31 cellular contexts compared by ENCODE assay signal in the genomic region with DNA sequence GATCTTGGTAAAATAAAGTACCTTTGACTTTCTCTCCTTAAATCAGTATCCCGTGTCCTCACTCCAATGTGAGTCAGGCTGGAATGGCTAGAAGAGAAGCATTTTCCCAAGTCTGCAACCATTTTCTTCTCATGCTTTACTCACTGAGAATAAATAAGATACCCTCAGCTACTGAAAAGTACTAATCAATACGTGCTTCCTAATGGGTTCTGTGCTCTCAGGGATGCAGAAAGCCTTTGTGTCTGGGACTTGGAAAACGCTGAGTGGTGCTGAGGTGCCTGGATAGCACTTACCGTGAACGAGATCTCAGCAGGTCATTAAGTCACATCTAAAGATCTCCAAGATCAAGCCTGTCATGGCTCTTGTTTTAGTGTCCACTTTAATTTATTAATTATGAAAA.
"Had no signal": no experiment of that assay in that cellular context is flagged by ENCODE, and none has a peak within 500 bp of the region (broad histone marks: within the 10 kb centered on the region; RNA-seq: fewer than 3 reads in every experiment).

No MANE protein-coding gene starts in this region.

- H3K9me3 ChIP-seq: adrenal gland had no signal

- H3K27ac ChIP-seq: adrenal gland, body of pancreas, brain microvascular endothelial cell, breast epithelium, VCaP had no signal

- H3K4me1 ChIP-seq: adrenal gland, body of pancreas, breast epithelium had no signal

- ATAC-seq: activated CD8-positive, alpha-beta T cell treated with anti-CD3 and anti-CD28 coated beads for 36 hours; activated naive CD4-positive, alpha-beta T cell treated with anti-CD3 and anti-CD28 coated beads, Interleukin-2, amount 50 U/mL, for 72 hours; activated T-cell treated with anti-CD3 and anti-CD28 coated beads, Interleukin-2, amount 50 U/mL, for 4 hours; activated T-cell treated with anti-CD3 and anti-CD28 coated beads, Interleukin-2, amount 50 U/mL, for 72 hours; activated T-helper 17 cell treated with anti-CD3 and anti-CD28 coated beads, Interleukin-2, amount 50 U/mL, for 72 hours; body of pancreas had no signal

- H3K4me3 ChIP-seq: adrenal gland, body of pancreas, breast epithelium had no signal

- DNase-seq: activated B cell treated with CpG ODN at 0.5 μM for 24 hours; activated CD4-positive, alpha-beta memory T cell treated with anti-CD3 and anti-CD28 coated beads for 36 hours; activated CD4-positive, alpha-beta T cell treated with anti-CD3 and anti-CD28 coated beads for 4 hours; activated CD4-positive, alpha-beta T cell treated with anti-CD3 and anti-CD28 coated beads, Interleukin-2, amount 10 ng/mL, durations not matched to agents 24 days and 14 days; activated CD4-positive, alpha-beta T cell treated with anti-CD3 and anti-CD28 coated beads, Interleukin-2, amount 50 U/mL, for 1 hour; activated CD4-positive, alpha-beta T cell treated with anti-CD3 and anti-CD28 coated beads, Interleukin-2, amount 50 U/mL, for 4 hours; activated CD4-positive, CD25-positive, alpha-beta regulatory T cell treated with anti-CD3 and anti-CD28 coated beads, Interleukin-2, amount 50 U/mL, for 72 hours; activated CD8-positive, alpha-beta memory T cell treated with anti-CD3 and anti-CD28 coated beads, Interleukin-2, amount 50 U/mL, for 4 hours; activated CD8-positive, alpha-beta T cell treated with anti-CD3 and anti-CD28 coated beads for 36 hours; activated effector memory CD4-positive, alpha-beta T cell treated with anti-CD3 and anti-CD28 coated beads, Interleukin-2, amount 50 U/mL, for 16 hours; activated gamma-delta T cell treated with Interleukin-2 at 50 U/mL for 16 hours; activated naive CD4-positive, alpha-beta T cell; activated naive CD4-positive, alpha-beta T cell treated with anti-CD3 and anti-CD28 coated beads for 36 hours; activated naive CD4-positive, alpha-beta T cell treated with anti-CD3 and anti-CD28 coated beads, Interleukin-2, amount 50 U/mL, for 16 hours; activated naive CD8-positive, alpha-beta T cell treated with anti-CD3 and anti-CD28 coated beads for 36 hours; activated T-cell treated with anti-CD3 and anti-CD28 coated beads for 4 hours; activated T-cell treated with anti-CD3 and anti-CD28 coated beads, Interleukin-2, amount 50 U/mL, for 1 hour; activated T-cell treated with anti-CD3 and anti-CD28 coated beads, Interleukin-2, amount 50 U/mL, for 4 hours; activated T-cell treated with anti-CD3 and anti-CD28 coated beads, Interleukin-2, amount 50 U/mL, for 72 hours; adrenal gland; amniotic stem cell; aorta; body of pancreas; brain microvascular endothelial cell; central memory CD4-positive, alpha-beta T cell; T-helper 2 cell; T-helper 9 cell had no signal

- H3K27me3 ChIP-seq: adrenal gland, body of pancreas, brain microvascular endothelial cell, breast epithelium had no signal

- H3K36me3 ChIP-seq: adrenal gland, brain microvascular endothelial cell, breast epithelium had no signal
